Comparison of ENCODE assay signal across 1 cellular context in genomic region chr6:33208089-33208967, GRCh38.
TF ChIP-seq lines count a peak whose summit lies in the region.

Gene RING1 (plus strand): TSS chr6:33208500. CDS start chr6:33208823, 323 bp downstream.

TF ChIP-seq in HEK293, 187 proteins besides CTCF, POLR2A, EP300 and RAD21 (continued from another document and continues in another):
- no peak for TF ChIP-seq ZNF548 (tag by site-specific recombination; IDR thresholded peaks at IDR 0.05)
- peak; percentile 90 for TF ChIP-seq EGR2 (tag by site-specific recombination; IDR thresholded peaks at IDR 0.05; ENCODE audit: low read depth)
- peak; percentile 98 for TF ChIP-seq ZNF785 (tag by site-specific recombination; IDR thresholded peaks at IDR 0.05)
- TF ChIP-seq ATF2 (tag by site-specific recombination; IDR thresholded peaks at IDR 0.05; ENCODE audit: low read depth), result peak; percentile 93
- TF ChIP-seq TCF7L2 (IDR thresholded peaks at IDR 0.05; ENCODE audit: borderline replicate concordance, low read depth, low read length), result no peak
- 0 out of 2 replicates have a peak, but pooled peaks have one; percentile 77 for TF ChIP-seq PBX3 (CRISPR knock-in tag; IDR thresholded peaks at IDR 0.05)
- TF ChIP-seq ZNF830 (tag by site-specific recombination; IDR thresholded peaks at IDR 0.05; ENCODE audit: low read depth), result no peak
- no peak for TF ChIP-seq KLF7 (tag by site-specific recombination; IDR thresholded peaks at IDR 0.05; ENCODE audit: borderline replicate concordance)
- TF ChIP-seq ZNF354C (tag by site-specific recombination; IDR thresholded peaks at IDR 0.05; ENCODE audit: borderline replicate concordance, low read depth), result no peak
- peak; percentile 61 for TF ChIP-seq ZNF341 (tag by site-specific recombination; IDR thresholded peaks at IDR 0.05; ENCODE audit: low read depth)
- TF ChIP-seq ZNF521 (tag by site-specific recombination; IDR thresholded peaks at IDR 0.05), result no peak
- TF ChIP-seq KLF9 (tag by site-specific recombination; IDR thresholded peaks at IDR 0.05; ENCODE audit: low read depth), result peak; percentile 51; the same call in 1 of the 2 replicates
- TF ChIP-seq ZFP69B (tag by site-specific recombination; IDR thresholded peaks at IDR 0.05), result peak; percentile 32; the same call in 1 of the 2 replicates
- peak; percentile 92 for TF ChIP-seq GLIS2 (tag by site-specific recombination; IDR thresholded peaks at IDR 0.05)
- no peak; the same call in 1 of the 2 replicates for TF ChIP-seq ZNF677 (tag by site-specific recombination; IDR thresholded peaks at IDR 0.05)
- TF ChIP-seq IKZF3 (tag by site-specific recombination; IDR thresholded peaks at IDR 0.05), result peak; percentile 49
- TF ChIP-seq ZNF274 (IDR thresholded peaks at IDR 0.05; ENCODE audit: low read length), result no peak
- no peak for TF ChIP-seq ZNF274 (tag by site-specific recombination; IDR thresholded peaks at IDR 0.05; ENCODE audit: borderline replicate concordance)
- 0 out of 2 replicates have a peak, but pooled peaks have one; percentile 20 for TF ChIP-seq MZF1 (tag by site-specific recombination; IDR thresholded peaks at IDR 0.05; ENCODE audit: borderline replicate concordance)
- TF ChIP-seq, protein P1, sequence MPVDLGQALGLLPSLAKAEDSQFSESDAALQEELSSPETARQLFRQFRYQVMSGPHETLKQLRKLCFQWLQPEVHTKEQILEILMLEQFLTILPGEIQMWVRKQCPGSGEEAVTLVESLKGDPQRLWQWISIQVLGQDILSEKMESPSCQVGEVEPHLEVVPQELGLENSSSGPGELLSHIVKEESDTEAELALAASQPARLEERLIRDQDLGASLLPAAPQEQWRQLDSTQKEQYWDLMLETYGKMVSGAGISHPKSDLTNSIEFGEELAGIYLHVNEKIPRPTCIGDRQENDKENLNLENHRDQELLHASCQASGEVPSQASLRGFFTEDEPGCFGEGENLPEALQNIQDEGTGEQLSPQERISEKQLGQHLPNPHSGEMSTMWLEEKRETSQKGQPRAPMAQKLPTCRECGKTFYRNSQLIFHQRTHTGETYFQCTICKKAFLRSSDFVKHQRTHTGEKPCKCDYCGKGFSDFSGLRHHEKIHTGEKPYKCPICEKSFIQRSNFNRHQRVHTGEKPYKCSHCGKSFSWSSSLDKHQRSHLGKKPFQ (tag by site-specific recombination; IDR thresholded peaks at IDR 0.05), result no peak
- TF ChIP-seq, protein P2, sequence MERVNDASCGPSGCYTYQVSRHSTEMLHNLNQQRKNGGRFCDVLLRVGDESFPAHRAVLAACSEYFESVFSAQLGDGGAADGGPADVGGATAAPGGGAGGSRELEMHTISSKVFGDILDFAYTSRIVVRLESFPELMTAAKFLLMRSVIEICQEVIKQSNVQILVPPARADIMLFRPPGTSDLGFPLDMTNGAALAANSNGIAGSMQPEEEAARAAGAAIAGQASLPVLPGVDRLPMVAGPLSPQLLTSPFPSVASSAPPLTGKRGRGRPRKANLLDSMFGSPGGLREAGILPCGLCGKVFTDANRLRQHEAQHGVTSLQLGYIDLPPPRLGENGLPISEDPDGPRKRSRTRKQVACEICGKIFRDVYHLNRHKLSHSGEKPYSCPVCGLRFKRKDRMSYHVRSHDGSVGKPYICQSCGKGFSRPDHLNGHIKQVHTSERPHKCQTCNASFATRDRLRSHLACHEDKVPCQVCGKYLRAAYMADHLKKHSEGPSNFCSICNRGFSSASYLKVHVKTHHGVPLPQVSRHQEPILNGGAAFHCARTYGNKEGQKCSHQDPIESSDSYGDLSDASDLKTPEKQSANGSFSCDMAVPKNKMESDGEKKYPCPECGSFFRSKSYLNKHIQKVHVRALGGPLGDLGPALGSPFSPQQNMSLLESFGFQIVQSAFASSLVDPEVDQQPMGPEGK (tag by site-specific recombination; IDR thresholded peaks at IDR 0.05), result peak; percentile 97
- peak; percentile 57; the same call in 1 of the 2 replicates for TF ChIP-seq OVOL3 (tag by site-specific recombination; IDR thresholded peaks at IDR 0.05)
- no peak for TF ChIP-seq ZNF23 (tag by site-specific recombination; IDR thresholded peaks at IDR 0.05; ENCODE audit: borderline replicate concordance)
- TF ChIP-seq ZNF423 (tag by site-specific recombination; IDR thresholded peaks at IDR 0.05), result peak; percentile 71
- peak; percentile 58; the same call in 1 of the 2 replicates for TF ChIP-seq ZNF610 (tag by site-specific recombination; IDR thresholded peaks at IDR 0.05; ENCODE audit: borderline replicate concordance)
- TF ChIP-seq SP3 (tag by site-specific recombination; IDR thresholded peaks at IDR 0.05), result peak; percentile 68
- peak; percentile 84 for TF ChIP-seq ZFP37 (tag by site-specific recombination; IDR thresholded peaks at IDR 0.05)
- TF ChIP-seq, protein P3, sequence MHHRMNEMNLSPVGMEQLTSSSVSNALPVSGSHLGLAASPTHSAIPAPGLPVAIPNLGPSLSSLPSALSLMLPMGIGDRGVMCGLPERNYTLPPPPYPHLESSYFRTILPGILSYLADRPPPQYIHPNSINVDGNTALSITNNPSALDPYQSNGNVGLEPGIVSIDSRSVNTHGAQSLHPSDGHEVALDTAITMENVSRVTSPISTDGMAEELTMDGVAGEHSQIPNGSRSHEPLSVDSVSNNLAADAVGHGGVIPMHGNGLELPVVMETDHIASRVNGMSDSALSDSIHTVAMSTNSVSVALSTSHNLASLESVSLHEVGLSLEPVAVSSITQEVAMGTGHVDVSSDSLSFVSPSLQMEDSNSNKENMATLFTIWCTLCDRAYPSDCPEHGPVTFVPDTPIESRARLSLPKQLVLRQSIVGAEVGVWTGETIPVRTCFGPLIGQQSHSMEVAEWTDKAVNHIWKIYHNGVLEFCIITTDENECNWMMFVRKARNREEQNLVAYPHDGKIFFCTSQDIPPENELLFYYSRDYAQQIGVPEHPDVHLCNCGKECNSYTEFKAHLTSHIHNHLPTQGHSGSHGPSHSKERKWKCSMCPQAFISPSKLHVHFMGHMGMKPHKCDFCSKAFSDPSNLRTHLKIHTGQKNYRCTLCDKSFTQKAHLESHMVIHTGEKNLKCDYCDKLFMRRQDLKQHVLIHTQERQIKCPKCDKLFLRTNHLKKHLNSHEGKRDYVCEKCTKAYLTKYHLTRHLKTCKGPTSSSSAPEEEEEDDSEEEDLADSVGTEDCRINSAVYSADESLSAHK (tag by site-specific recombination; IDR thresholded peaks at IDR 0.05), result peak; percentile 49; the same call in 1 of the 2 replicates
- peak; percentile 66; the same call in 1 of the 2 replicates for TF ChIP-seq SP7 (tag by site-specific recombination; IDR thresholded peaks at IDR 0.05)
- TF ChIP-seq RBAK (tag by site-specific recombination; IDR thresholded peaks at IDR 0.05), result no peak
- 0 out of 2 replicates have a peak, but pooled peaks have one; percentile 26 for TF ChIP-seq ZNF24 (tag by site-specific recombination; IDR thresholded peaks at IDR 0.05)
- TF ChIP-seq ZNF629 (tag by site-specific recombination; IDR thresholded peaks at IDR 0.05), result peak; percentile 92
- peak; percentile 74; the same call in 1 of the 2 replicates for TF ChIP-seq ZNF76 (tag by site-specific recombination; IDR thresholded peaks at IDR 0.05; ENCODE audit: borderline replicate concordance, low read depth)
- TF ChIP-seq ZNF707 (tag by site-specific recombination; IDR thresholded peaks at IDR 0.05), result no peak
- TF ChIP-seq WT1 (tag by site-specific recombination; IDR thresholded peaks at IDR 0.05), result 0 out of 2 replicates have a peak, but pooled peaks have one; percentile 12
- peak; percentile 49; the same call in 1 of the 2 replicates for TF ChIP-seq ZNF843 (tag by site-specific recombination; IDR thresholded peaks at IDR 0.05)
- no peak for TF ChIP-seq ZNF837 (tag by site-specific recombination; IDR thresholded peaks at IDR 0.05)
- TF ChIP-seq ZIC2 (tag by site-specific recombination; IDR thresholded peaks at IDR 0.05), result peak; percentile 48
- TF ChIP-seq ZNF157 (tag by site-specific recombination; IDR thresholded peaks at IDR 0.05), result 0 out of 2 replicates have a peak, but pooled peaks have one; percentile 14
- TF ChIP-seq ZEB2 (tag by site-specific recombination; IDR thresholded peaks at IDR 0.05), result peak; percentile 84
- peak; percentile 24; the same call in 1 of the 2 replicates for TF ChIP-seq ZBTB20 (tag by site-specific recombination; IDR thresholded peaks at IDR 0.05)
- TF ChIP-seq ZNF473 (tag by site-specific recombination; IDR thresholded peaks at IDR 0.05), result no peak
- TF ChIP-seq ZNF596 (tag by site-specific recombination; IDR thresholded peaks at IDR 0.05), result no peak
- 0 out of 2 replicates have a peak, but pooled peaks have one; percentile 54 for TF ChIP-seq HOXC10 (CRISPR knock-in tag; IDR thresholded peaks at IDR 0.05)
- TF ChIP-seq KLF10 (tag by site-specific recombination; IDR thresholded peaks at IDR 0.05), result peak; percentile 67; the same call in 1 of the 2 replicates
- TF ChIP-seq, protein P4, sequence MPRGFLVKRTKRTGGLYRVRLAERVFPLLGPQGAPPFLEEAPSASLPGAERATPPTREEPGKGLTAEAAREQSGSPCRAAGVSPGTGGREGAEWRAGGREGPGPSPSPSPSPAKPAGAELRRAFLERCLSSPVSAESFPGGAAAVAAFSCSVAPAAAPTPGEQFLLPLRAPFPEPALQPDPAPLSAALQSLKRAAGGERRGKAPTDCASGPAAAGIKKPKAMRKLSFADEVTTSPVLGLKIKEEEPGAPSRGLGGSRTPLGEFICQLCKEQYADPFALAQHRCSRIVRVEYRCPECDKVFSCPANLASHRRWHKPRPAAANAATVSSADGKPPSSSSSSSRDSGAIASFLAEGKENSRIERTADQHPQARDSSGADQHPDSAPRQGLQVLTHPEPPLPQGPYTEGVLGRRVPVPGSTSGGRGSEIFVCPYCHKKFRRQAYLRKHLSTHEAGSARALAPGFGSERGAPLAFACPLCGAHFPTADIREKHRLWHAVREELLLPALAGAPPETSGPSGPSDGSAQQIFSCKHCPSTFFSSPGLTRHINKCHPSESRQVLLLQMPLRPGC (tag by site-specific recombination; IDR thresholded peaks at IDR 0.05), result peak; percentile 89
- peak; percentile 67; the same call in 1 of the 2 replicates for TF ChIP-seq KLF8 (tag by site-specific recombination; IDR thresholded peaks at IDR 0.05)
- TF ChIP-seq, protein P5, sequence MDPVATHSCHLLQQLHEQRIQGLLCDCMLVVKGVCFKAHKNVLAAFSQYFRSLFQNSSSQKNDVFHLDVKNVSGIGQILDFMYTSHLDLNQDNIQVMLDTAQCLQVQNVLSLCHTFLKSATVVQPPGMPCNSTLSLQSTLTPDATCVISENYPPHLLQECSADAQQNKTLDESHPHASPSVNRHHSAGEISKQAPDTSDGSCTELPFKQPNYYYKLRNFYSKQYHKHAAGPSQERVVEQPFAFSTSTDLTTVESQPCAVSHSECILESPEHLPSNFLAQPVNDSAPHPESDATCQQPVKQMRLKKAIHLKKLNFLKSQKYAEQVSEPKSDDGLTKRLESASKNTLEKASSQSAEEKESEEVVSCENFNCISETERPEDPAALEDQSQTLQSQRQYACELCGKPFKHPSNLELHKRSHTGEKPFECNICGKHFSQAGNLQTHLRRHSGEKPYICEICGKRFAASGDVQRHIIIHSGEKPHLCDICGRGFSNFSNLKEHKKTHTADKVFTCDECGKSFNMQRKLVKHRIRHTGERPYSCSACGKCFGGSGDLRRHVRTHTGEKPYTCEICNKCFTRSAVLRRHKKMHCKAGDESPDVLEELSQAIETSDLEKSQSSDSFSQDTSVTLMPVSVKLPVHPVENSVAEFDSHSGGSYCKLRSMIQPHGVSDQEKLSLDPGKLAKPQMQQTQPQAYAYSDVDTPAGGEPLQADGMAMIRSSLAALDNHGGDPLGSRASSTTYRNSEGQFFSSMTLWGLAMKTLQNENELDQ (tag by site-specific recombination; IDR thresholded peaks at IDR 0.05; ENCODE audit: low read depth), result no peak
- TF ChIP-seq ZBTB17 (tag by site-specific recombination; IDR thresholded peaks at IDR 0.05), result peak; percentile 33; the same call in 1 of the 2 replicates
- TF ChIP-seq ZNF416 (tag by site-specific recombination; IDR thresholded peaks at IDR 0.05), result no peak
- peak; percentile 91 for TF ChIP-seq YY2 (tag by site-specific recombination; IDR thresholded peaks at IDR 0.05)
- no peak for TF ChIP-seq ZNF302 (tag by site-specific recombination; IDR thresholded peaks at IDR 0.05; ENCODE audit: low read depth)
- 0 out of 2 replicates have a peak, but pooled peaks have one; percentile 48 for TF ChIP-seq ZNF184 (tag by site-specific recombination; IDR thresholded peaks at IDR 0.05)
- TF ChIP-seq ZBTB48 (tag by site-specific recombination; IDR thresholded peaks at IDR 0.05), result peak; percentile 57; the same call in 1 of the 2 replicates
- TF ChIP-seq, protein P6, sequence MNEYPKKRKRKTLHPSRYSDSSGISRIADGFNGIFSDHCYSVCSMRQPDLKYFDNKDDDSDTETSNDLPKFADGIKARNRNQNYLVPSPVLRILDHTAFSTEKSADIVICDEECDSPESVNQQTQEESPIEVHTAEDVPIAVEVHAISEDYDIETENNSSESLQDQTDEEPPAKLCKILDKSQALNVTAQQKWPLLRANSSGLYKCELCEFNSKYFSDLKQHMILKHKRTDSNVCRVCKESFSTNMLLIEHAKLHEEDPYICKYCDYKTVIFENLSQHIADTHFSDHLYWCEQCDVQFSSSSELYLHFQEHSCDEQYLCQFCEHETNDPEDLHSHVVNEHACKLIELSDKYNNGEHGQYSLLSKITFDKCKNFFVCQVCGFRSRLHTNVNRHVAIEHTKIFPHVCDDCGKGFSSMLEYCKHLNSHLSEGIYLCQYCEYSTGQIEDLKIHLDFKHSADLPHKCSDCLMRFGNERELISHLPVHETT (tag by site-specific recombination; IDR thresholded peaks at IDR 0.05), result 0 out of 2 replicates have a peak, but pooled peaks have one; percentile 49
- TF ChIP-seq ZNF391 (tag by site-specific recombination; IDR thresholded peaks at IDR 0.05; ENCODE audit: borderline replicate concordance, low read depth), result peak; percentile 53; the same call in 1 of the 2 replicates
- TF ChIP-seq ZNF529 (tag by site-specific recombination; IDR thresholded peaks at IDR 0.05; ENCODE audit: insufficient replicate concordance), result no peak
